In genomic region chr7:112080974-112081373, GRCh38 we compare ENCODE assay signal across 9 cellular contexts.
A peak's percentile ranks its signal among the peaks of the same experiment; 100 is the strongest.
DNase-seq lines count a peak whose midpoint lies in the region; ATAC-seq and TF ChIP-seq lines count a peak whose summit lies in the region.
"Had no signal": no experiment of that assay in that cellular context is flagged by ENCODE, and none has a peak within 500 bp of the region (broad histone marks: within the 10 kb centered on the region; RNA-seq: fewer than 3 reads in every experiment).

No MANE protein-coding gene starts in this region.

- peak; percentile 49 for ATAC-seq in GM19395 (IDR thresholded peaks at IDR 0.05; ENCODE audit: unreplicated experiment)
- no peak for ATAC-seq in HG03280 (IDR thresholded peaks at IDR 0.05; ENCODE audit: unreplicated experiment)
- ATAC-seq in naive thymus-derived CD8-positive, alpha-beta T cell, result no peak

- H3K36me3 ChIP-seq in colonic mucosa, result no peaks in the 10 kb centered on the region

- H3K27ac Mint-ChIP-seq in osteocyte (ENCODE audit: unreplicated experiment), result peak overlapping the region; percentile 97
- H3K27ac Mint-ChIP-seq in naive thymus-derived CD8-positive, alpha-beta T cell, result peak overlapping the region in 1 of 10 donors; percentile 61

- POLR2A ChIA-PET in naive thymus-derived CD8-positive, alpha-beta T cell (lab: Charles Lee), result no interaction called here

- H3K9me3 ChIP-seq in colonic mucosa, result no peaks in the 10 kb centered on the region

- H3K36me3 Mint-ChIP-seq in osteocyte (ENCODE audit: unreplicated experiment), result no peaks in the 10 kb centered on the region
- no peaks in the 10 kb centered on the region for H3K36me3 Mint-ChIP-seq in naive thymus-derived CD8-positive, alpha-beta T cell

- no peaks in the 10 kb centered on the region for H3K4me1 ChIP-seq in colonic mucosa

- H3K4me3 Mint-ChIP-seq in osteocyte (ENCODE audit: unreplicated experiment), result peak overlapping the region; percentile 69
- peak overlapping the region in 2 of 10 donors; percentile 1 to 12 for H3K4me3 Mint-ChIP-seq in naive thymus-derived CD8-positive, alpha-beta T cell

- intact Hi-C loops in colonic mucosa (cut with DNase I), result no loop called here

- TF ChIP-seq CTCF in HL-60 (IDR thresholded peaks at IDR 0.05; ENCODE audit: insufficient read depth, low read length) (no peak), colonic mucosa (IDR thresholded peaks at IDR 0.05) (no peak), osteocyte (IDR thresholded peaks at IDR 0.05) (no peak)

- peak; percentile 54 to 72 for DNase-seq in HL-60 (ENCODE audit: low read depth in 1 of 2, low spot score in 1 of 2)
- DNase-seq in colonic mucosa, result no peak
- DNase-seq in osteocyte (ENCODE audit: extremely low spot score, unreplicated experiment), result no peak
- no peak for DNase-seq in NCI-H446 (lab: John Stamatoyannopoulos, UW)
- no peak for DNase-seq in naive thymus-derived CD8-positive, alpha-beta T cell
- no peak for DNase-seq in NCI-H2227 treated with DMSO at 0.1 percent for 48 hours (lab: John Stamatoyannopoulos, UW)

- H3K9ac ChIP-seq in colonic mucosa (ENCODE audit: low read depth in 2 of 2, low read length in 2 of 2), result no peak overlapping the region

- H3K27me3 Mint-ChIP-seq in osteocyte (ENCODE audit: unreplicated experiment), result no peaks in the 10 kb centered on the region
- peaks cover 0 to 18% (median 10%) of the 10 kb centered on the region in 5 donors for H3K27me3 Mint-ChIP-seq in naive thymus-derived CD8-positive, alpha-beta T cell

- H3K9me3 Mint-ChIP-seq in osteocyte (ENCODE audit: unreplicated experiment), result no peaks in the 10 kb centered on the region
- H3K9me3 Mint-ChIP-seq in naive thymus-derived CD8-positive, alpha-beta T cell, result no peaks in the 10 kb centered on the region

- H3K27me3 ChIP-seq in HL-60 (ENCODE audit: insufficient read depth, poor library complexity, severe bottlenecking) (no peaks in the 10 kb centered on the region), colonic mucosa (no peaks in the 10 kb centered on the region)

- H3K4me3 ChIP-seq in HL-60 (replicated peaks; ENCODE audit: insufficient read depth, low read length) (peak overlapping the region; percentile 23), colonic mucosa (no peak overlapping the region)
- H3K4me3 ChIP-seq: SK-N-MC had no signal

- H3K4me1 Mint-ChIP-seq in osteocyte (ENCODE audit: unreplicated experiment), result peaks cover 65% of the 10 kb centered on the region
- peaks cover 5 to 26% (median 8%) of the 10 kb centered on the region in 4 donors for H3K4me1 Mint-ChIP-seq in naive thymus-derived CD8-positive, alpha-beta T cell

- H3K27ac ChIP-seq in HL-60 (replicated peaks), result peak overlapping the region; percentile 73
- peak overlapping the region; percentile 26 for H3K27ac ChIP-seq in colonic mucosa
- H3K27ac ChIP-seq: SK-N-MC had no signal

Comparison
In these comparisons a context has a peak if more than half of its experiments do, and no peak if none do; other contexts are left out.
1. DNase-seq: peak in HL-60 (2 of 2); none in colonic mucosa (single experiment), osteocyte (single experiment), NCI-H446 (0 of 2), naive thymus-derived CD8-positive, alpha-beta T cell (0 of 10) and NCI-H2227 treated with DMSO at 0.1 percent for 48 hours (single experiment).